2 cellular contexts compared by ENCODE assay signal in the genomic region with DNA sequence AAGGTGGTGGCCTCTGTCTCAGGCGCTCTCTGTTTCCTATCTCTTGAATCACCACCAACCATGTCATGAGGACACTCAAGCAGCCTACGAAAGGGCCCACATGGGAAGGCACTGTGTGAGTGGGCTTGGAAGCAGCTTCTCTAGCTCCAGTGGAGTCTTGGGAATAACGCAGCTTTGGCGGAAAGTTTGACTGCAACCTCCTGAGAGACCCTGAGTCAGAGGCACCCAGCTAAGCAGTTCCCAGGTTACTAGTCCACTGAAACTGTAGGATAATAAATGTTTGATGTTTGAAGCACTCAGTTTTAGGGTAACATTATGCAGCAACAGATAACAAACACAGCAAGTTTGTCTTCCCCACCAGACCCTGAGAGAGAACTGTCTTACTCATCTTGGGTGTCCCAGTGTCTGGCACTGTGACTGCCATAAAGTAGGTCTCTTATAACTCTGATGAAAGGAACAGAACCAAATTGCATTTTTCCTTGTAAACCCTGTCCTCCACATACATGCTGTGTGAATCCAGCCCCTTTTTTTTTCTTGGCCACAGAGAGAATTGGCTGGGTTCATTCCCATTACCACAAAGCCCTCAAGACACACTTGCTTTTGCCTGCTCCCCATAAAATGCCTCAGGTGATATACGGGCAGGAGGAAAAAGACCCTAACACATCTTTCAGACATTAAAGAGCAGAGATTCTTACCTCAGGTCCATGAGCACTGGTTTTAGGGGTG.
TF ChIP-seq lines count a peak whose summit lies in the region.

No MANE protein-coding gene starts in this region.

TF ChIP-seq in SK-N-SH, 30 proteins besides CTCF, POLR2A, EP300 and RAD21:
- no peak for TF ChIP-seq JUND (IDR thresholded peaks at IDR 0.05)
- TF ChIP-seq ELF1 (IDR thresholded peaks at IDR 0.05) = no peak
- no peak for TF ChIP-seq TEAD4 (IDR thresholded peaks at IDR 0.05; ENCODE audit: borderline replicate concordance, insufficient read depth)
- TF ChIP-seq TCF12 (IDR thresholded peaks at IDR 0.05) = no peak
TF ChIP-seq in SK-N-SH: peak in this region for 0.

TF ChIP-seq in SK-N-SH treated with all-trans-retinoic acid at 6 μM for 48 hours, 23 proteins besides CTCF, POLR2A, EP300 and RAD21:
- no peak for TF ChIP-seq ESRRG (CRISPR knock-in tag; IDR thresholded peaks at IDR 0.05)
- no peak for TF ChIP-seq ZC3H10 (CRISPR knock-in tag; IDR thresholded peaks at IDR 0.05)
- TF ChIP-seq ZFP3 (CRISPR knock-in tag; IDR thresholded peaks at IDR 0.05) = no peak
- TF ChIP-seq, protein P1, sequence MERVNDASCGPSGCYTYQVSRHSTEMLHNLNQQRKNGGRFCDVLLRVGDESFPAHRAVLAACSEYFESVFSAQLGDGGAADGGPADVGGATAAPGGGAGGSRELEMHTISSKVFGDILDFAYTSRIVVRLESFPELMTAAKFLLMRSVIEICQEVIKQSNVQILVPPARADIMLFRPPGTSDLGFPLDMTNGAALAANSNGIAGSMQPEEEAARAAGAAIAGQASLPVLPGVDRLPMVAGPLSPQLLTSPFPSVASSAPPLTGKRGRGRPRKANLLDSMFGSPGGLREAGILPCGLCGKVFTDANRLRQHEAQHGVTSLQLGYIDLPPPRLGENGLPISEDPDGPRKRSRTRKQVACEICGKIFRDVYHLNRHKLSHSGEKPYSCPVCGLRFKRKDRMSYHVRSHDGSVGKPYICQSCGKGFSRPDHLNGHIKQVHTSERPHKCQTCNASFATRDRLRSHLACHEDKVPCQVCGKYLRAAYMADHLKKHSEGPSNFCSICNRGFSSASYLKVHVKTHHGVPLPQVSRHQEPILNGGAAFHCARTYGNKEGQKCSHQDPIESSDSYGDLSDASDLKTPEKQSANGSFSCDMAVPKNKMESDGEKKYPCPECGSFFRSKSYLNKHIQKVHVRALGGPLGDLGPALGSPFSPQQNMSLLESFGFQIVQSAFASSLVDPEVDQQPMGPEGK (CRISPR knock-in tag; IDR thresholded peaks at IDR 0.05; ENCODE audit: borderline replicate concordance) = no peak
- TF ChIP-seq CSDC2 (CRISPR knock-in tag; IDR thresholded peaks at IDR 0.05) = no peak
- TF ChIP-seq, protein P2, sequence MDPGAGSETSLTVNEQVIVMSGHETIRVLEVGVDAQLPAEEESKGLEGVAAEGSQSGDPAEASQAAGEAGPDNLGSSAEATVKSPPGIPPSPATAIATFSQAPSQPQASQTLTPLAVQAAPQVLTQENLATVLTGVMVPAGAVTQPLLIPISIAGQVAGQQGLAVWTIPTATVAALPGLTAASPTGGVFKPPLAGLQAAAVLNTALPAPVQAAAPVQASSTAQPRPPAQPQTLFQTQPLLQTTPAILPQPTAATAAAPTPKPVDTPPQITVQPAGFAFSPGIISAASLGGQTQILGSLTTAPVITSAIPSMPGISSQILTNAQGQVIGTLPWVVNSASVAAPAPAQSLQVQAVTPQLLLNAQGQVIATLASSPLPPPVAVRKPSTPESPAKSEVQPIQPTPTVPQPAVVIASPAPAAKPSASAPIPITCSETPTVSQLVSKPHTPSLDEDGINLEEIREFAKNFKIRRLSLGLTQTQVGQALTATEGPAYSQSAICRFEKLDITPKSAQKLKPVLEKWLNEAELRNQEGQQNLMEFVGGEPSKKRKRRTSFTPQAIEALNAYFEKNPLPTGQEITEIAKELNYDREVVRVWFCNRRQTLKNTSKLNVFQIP (CRISPR knock-in tag; IDR thresholded peaks at IDR 0.05; ENCODE audit: borderline replicate concordance, low read depth) = no peak
- no peak for TF ChIP-seq ZNF8 (CRISPR knock-in tag; IDR thresholded peaks at IDR 0.05)
